32 cellular contexts compared by ENCODE assay signal in genomic region chr2:24981742-24982141, GRCh38.
"Had no signal": no experiment of that assay in that cellular context is flagged by ENCODE, and none has a peak within 500 bp of the region (broad histone marks: within the 10 kb centered on the region; RNA-seq: fewer than 3 reads in every experiment).

No MANE protein-coding gene starts in this region.

- H3K27ac Mint-ChIP-seq: activated CD8-positive, alpha-beta T cell treated with anti-CD3 and anti-CD28 coated beads, Interleukin-2, amount 10 ng/mL, durations not matched to agents 7 days and 5 days; activated naive CD4-positive, alpha-beta T cell treated with anti-CD3 and anti-CD28 coated beads, Interleukin-2, amount 50 U/mL, for 24 hours; activated T-helper 1 cell treated with anti-CD3 and anti-CD28 coated beads, Interleukin-12 subunit alpha, Interleukin-12 subunit beta, Interleukin-2, Interleukin-4 antibody, amounts not matched to agents 30 ng/mL and 10 ng/mL and 1 ng/mL, durations not matched to agents 14 hours and 24 hours and 36 hours; T-helper 17 cell; WTC11 had no signal

- H3K9me3 ChIP-seq: ascending aorta, MG63, Peyer's patch had no signal

- H3K4me3 ChIP-seq: ascending aorta, MG63, Peyer's patch had no signal

- H3K27me3 ChIP-seq: ascending aorta, MG63, Peyer's patch had no signal

- H3K4me3 Mint-ChIP-seq: activated CD8-positive, alpha-beta T cell treated with anti-CD3 and anti-CD28 coated beads, Interleukin-2, amount 10 ng/mL, durations not matched to agents 7 days and 5 days; activated naive CD4-positive, alpha-beta T cell treated with anti-CD3 and anti-CD28 coated beads, Interleukin-2, amount 50 U/mL, for 24 hours; activated T-helper 1 cell treated with anti-CD3 and anti-CD28 coated beads, Interleukin-12 subunit alpha, Interleukin-12 subunit beta, Interleukin-2, Interleukin-4 antibody, amounts not matched to agents 30 ng/mL and 10 ng/mL and 1 ng/mL, durations not matched to agents 14 hours and 24 hours and 36 hours; brain; central memory CD8-positive, alpha-beta T cell; T-helper 17 cell; WTC11 had no signal

- H3K4me1 Mint-ChIP-seq: central memory CD8-positive, alpha-beta T cell; WTC11 had no signal

- DNase-seq: activated CD4-positive, alpha-beta T cell treated with anti-CD3 and anti-CD28 coated beads for 48 hours; activated CD4-positive, alpha-beta T cell treated with anti-CD3 and anti-CD28 coated beads, Interleukin-2, amount 50 U/mL, for 4 hours; activated CD4-positive, CD25-positive, alpha-beta regulatory T cell treated with anti-CD3 and anti-CD28 coated beads, Interleukin-2, amount 50 U/mL, for 72 hours; activated CD8-positive, alpha-beta memory T cell treated with anti-CD3 and anti-CD28 coated beads, Interleukin-2, amount 50 U/mL, for 48 hours; activated CD8-positive, alpha-beta T cell treated with anti-CD3 and anti-CD28 coated beads, Interleukin-2, amount 10 ng/mL, durations not matched to agents 7 days and 5 days; activated effector memory CD4-positive, alpha-beta T cell treated with Interleukin-2 at 50 U/mL for 16 hours; activated naive CD4-positive, alpha-beta T cell; activated T-cell treated with anti-CD3 and anti-CD28 coated beads, Interleukin-2, amount 50 U/mL, for 1 hour; amniotic stem cell; MG63; MV-4-11; NCI-H1092 treated with DMSO at 0.1 percent for 48 hours; NCI-H1417 treated with DMSO at 0.1 percent for 48 hours; NCI-H1694; NCI-H2029; NCI-H2107; NCI-H226; NCI-H510A; NCI-H526 treated with DMSO at 0.1 percent for 48 hours; NCI-H82; OCI-M1; Peyer's patch; Right ventricle myocardium superior; T-helper 17 cell; T-helper 9 cell had no signal

- ATAC-seq: activated CD8-positive, alpha-beta T cell treated with anti-CD3 and anti-CD28 coated beads, Interleukin-2, amount 10 ng/mL, durations not matched to agents 7 days and 5 days; T-helper 17 cell; WTC11 had no signal

- H3K36me3 ChIP-seq: MG63, Peyer's patch had no signal

- H3K27ac ChIP-seq: ascending aorta, Peyer's patch, RWPE1 had no signal

- H3K36me3 Mint-ChIP-seq: activated naive CD4-positive, alpha-beta T cell treated with anti-CD3 and anti-CD28 coated beads, Interleukin-2, amount 50 U/mL, for 24 hours; WTC11 had no signal

- H3K27me3 Mint-ChIP-seq: activated naive CD4-positive, alpha-beta T cell treated with anti-CD3 and anti-CD28 coated beads, Interleukin-2, amount 50 U/mL, for 24 hours; brain had no signal

- H3K9me3 Mint-ChIP-seq: activated naive CD4-positive, alpha-beta T cell treated with anti-CD3 and anti-CD28 coated beads, Interleukin-2, amount 50 U/mL, for 24 hours; activated T-helper 1 cell treated with anti-CD3 and anti-CD28 coated beads, Interleukin-12 subunit alpha, Interleukin-12 subunit beta, Interleukin-2, Interleukin-4 antibody, amounts not matched to agents 30 ng/mL and 10 ng/mL and 1 ng/mL, durations not matched to agents 14 hours and 24 hours and 36 hours; brain; central memory CD8-positive, alpha-beta T cell had no signal

- H3K4me1 ChIP-seq: ascending aorta had no signal
